In genomic region chr1:178724734-178725602, GRCh38 we compare ENCODE assay signal across 8 cellular contexts. TPM values are rescaled to one million over a fixed set of nuclear protein-coding genes. Genes with fewer than 3 reads are reported as not detected.
DNase-seq lines count a peak whose midpoint lies in the region; ATAC-seq and TF ChIP-seq lines count a peak whose summit lies in the region.

Gene RALGPS2 (plus strand): TSS chr1:178725244. CDS start chr1:178776765, 51,521 bp downstream.

- H3K4me3 ChIP-seq in Panc1 (ENCODE audit: low read depth in 2 of 2, low read length in 2 of 2) (peak within 1 kb of the TSS; percentile 58 to 71), stomach (peak within 1 kb of the TSS; percentile 89 to 99 (median 92))

- CTCF ChIA-PET in Panc1 (lab: Charles Lee), result no interaction called here

- no peaks in the 10 kb centered on the region for H3K36me3 Mint-ChIP-seq in natural killer cell treated with Interleukin-12 subunit alpha and Interleukin-12 subunit beta and Interleukin-15 and Interleukin-18, amount 100 ng/mL, for 72 hours

- H3K27me3 Mint-ChIP-seq in natural killer cell treated with Interleukin-12 subunit alpha and Interleukin-12 subunit beta and Interleukin-15 and Interleukin-18, amount 100 ng/mL, for 72 hours, result peaks cover 5 to 10% of the 10 kb centered on the region in 2 donors

- no peak; the same call in 1 of the 2 replicates for TF ChIP-seq CTCF in Panc1 (IDR thresholded peaks at IDR 0.05)
- TF ChIP-seq CTCF in stomach (IDR thresholded peaks at IDR 0.05), result no peak

- H3K36me3 ChIP-seq in Panc1 (ENCODE audit: control insufficient read depth, insufficient read depth, low read length) (peaks cover 2% of the 10 kb centered on the region; the same call in 1 of the 2 replicates), stomach (no peaks in the 10 kb centered on the region)

- ATAC-seq in GM19467 (IDR thresholded peaks at IDR 0.05; ENCODE audit: unreplicated experiment) (peak; percentile 63), Panc1 (peak; percentile 88)
- peak; percentile 85 to 94 for ATAC-seq in natural killer cell treated with Interleukin-12 subunit alpha and Interleukin-12 subunit beta and Interleukin-15 and Interleukin-18, amount 100 ng/mL, for 72 hours

- H3K4me3 Mint-ChIP-seq in natural killer cell treated with Interleukin-12 subunit alpha and Interleukin-12 subunit beta and Interleukin-15 and Interleukin-18, amount 100 ng/mL, for 72 hours, result peak within 1 kb of the TSS; percentile 76

- H3K4me1 Mint-ChIP-seq in natural killer cell treated with Interleukin-12 subunit alpha and Interleukin-12 subunit beta and Interleukin-15 and Interleukin-18, amount 100 ng/mL, for 72 hours (ENCODE audit: low read depth in 2 of 2), result peaks cover 10 to 13% of the 10 kb centered on the region in 2 donors

- no peaks in the 10 kb centered on the region for H3K9me3 ChIP-seq in Panc1 (ENCODE audit: control insufficient read depth, insufficient read depth, low read depth, low read length)
- no peaks in the 10 kb centered on the region for H3K9me3 ChIP-seq in stomach

- H3K9me3 Mint-ChIP-seq in natural killer cell treated with Interleukin-12 subunit alpha and Interleukin-12 subunit beta and Interleukin-15 and Interleukin-18, amount 100 ng/mL, for 72 hours, result no peaks in the 10 kb centered on the region

- peak within 1 kb of the TSS; percentile 17; the same call in 1 of the 2 replicates for H3K27ac ChIP-seq in Panc1 (ENCODE audit: low read length)
- H3K27ac ChIP-seq in stomach, result peak within 1 kb of the TSS; percentile 76 to 93 (median 91)

- TF ChIP-seq POLR2A in stomach (IDR thresholded peaks at IDR 0.05), result no peak

- in situ Hi-C loops in Panc1 (cut with HindIII; ENCODE audit: low pct_unique_long_range_greater_than_20kb, low sequenced_read_pairs), result no loop called here

- DNase-seq in COLO829 (ENCODE audit: low spot score) (peak; percentile 56), HPDE6-E6E7 (ENCODE audit: extremely low spot score) (peak; percentile 59), Panc1 (ENCODE audit: low read depth, low spot score) (no peak), fibroblast of peridontal ligament (ENCODE audit: extremely low read depth) (peak; percentile 48), stomach (peak; percentile 76)
- DNase-seq in activated T-helper 9 cell treated with anti-CD3 and anti-CD28 coated beads, Interleukin-2, amount 50 U/mL, for 16 hours (ENCODE audit: low read depth), result peak; percentile 40
- DNase-seq in natural killer cell treated with Interleukin-12 subunit alpha and Interleukin-12 subunit beta and Interleukin-15 and Interleukin-18, amount 100 ng/mL, for 72 hours (ENCODE audit: low spot score), result peak; percentile 76

- H3K27me3 ChIP-seq in Panc1 (ENCODE audit: control insufficient read depth, insufficient read depth, low read length) (peaks cover 28% of the 10 kb centered on the region), stomach (no peaks in the 10 kb centered on the region)

- 0 out of 2 replicates have a peak, but pooled peaks cover 7% of the 10 kb centered on the region for H3K4me1 ChIP-seq in Panc1 (ENCODE audit: control insufficient read depth, insufficient read depth, low read length)
- peaks cover 3 to 25% (median 14%) of the 10 kb centered on the region in 4 donors for H3K4me1 ChIP-seq in stomach

- intact Hi-C loops in Panc1 (cut with micrococcal nuclease; ENCODE audit: unreplicated experiment), result no loop called here
- intact Hi-C loops in stomach (cut with DNase I; ENCODE audit: low total_unique reads), result no loop called here

- POLR2A ChIA-PET in Panc1 (lab: Charles Lee), result interaction anchor here (0.6 kb wide), 1 partner anchor 1434 kb away, joined by 4 read pairs; no protein-coding TSS in a partner anchor

- TF ChIP-seq EP300 in stomach (IDR thresholded peaks at IDR 0.05), result no peak

- peak within 1 kb of the TSS in 1 of 2 donors; percentile 45 for H3K27ac Mint-ChIP-seq in natural killer cell treated with Interleukin-12 subunit alpha and Interleukin-12 subunit beta and Interleukin-15 and Interleukin-18, amount 100 ng/mL, for 72 hours

- 0 to 2% (median 1%) methylated on average over 40 to 109 of the region's 110 CpGs for WGBS in stomach, 5 donors

- no TSS peak for BruUV-seq in Panc1 (replicated peaks; lab: Mats Ljungman, UMichigan)

RNA-seq across cellular contexts. Expression of gene RALGPS2, which starts in this region (rescaled TPM):
- total RNA-seq in Panc1 (2021; ENCODE audit: unreplicated experiment) (5.4 TPM), stomach (10 to 100 TPM in 3 of 5 donors, 1 to 10 TPM in 2; 6.7 to 72.3 (median 14.0) TPM)
- 2.0 TPM for polyA plus RNA-seq in Panc1 (2012; ENCODE audit: insufficient read length)
- 1 to 10 TPM; 2.4 to 3.8 TPM for total RNA-seq in natural killer cell treated with Interleukin-12 subunit alpha and Interleukin-12 subunit beta and Interleukin-15 and Interleukin-18, amount 100 ng/mL, for 72 hours
- polyA plus RNA-seq in stomach, result 1 to 10 TPM; 3.1 to 6.0 (median 4.0) TPM
